In the genomic region with DNA sequence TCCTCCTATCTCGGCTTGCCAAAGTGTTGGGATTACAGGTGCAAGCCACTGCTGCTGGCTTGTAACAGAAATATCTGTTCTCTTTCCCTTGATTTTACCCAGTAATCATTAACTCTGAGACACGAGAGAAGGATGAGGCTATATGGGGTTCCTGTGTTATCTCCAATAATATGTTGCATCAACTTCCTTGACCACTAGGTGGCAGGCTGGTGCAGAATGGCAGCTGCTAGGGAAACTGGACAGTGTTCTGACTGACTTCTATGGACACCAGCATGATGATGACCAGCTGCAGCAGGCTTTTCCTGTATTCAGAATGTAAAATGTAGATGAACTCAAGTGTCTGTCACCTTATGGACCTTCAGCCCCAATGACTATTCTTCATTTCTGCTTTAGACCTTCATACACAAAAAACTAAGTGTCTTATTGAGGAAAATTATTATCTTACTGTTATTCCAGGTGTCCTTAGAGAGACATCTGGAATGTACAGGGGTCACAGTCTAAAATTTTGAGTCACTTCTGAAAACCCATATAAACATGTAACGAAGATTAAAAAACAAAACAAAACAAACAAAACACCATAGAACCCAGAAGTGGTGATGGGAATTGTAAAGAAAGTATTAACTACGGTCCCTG, we compare ENCODE assay signal across 8 cellular contexts. TPM values are rescaled to one million over a fixed set of nuclear protein-coding genes. Genes with fewer than 3 reads are reported as not detected.
A peak's percentile ranks its signal among the peaks of the same experiment; 100 is the strongest.
DNase-seq lines count a peak whose midpoint lies in the region; ATAC-seq and TF ChIP-seq lines count a peak whose summit lies in the region.

No MANE protein-coding gene starts in this region.

- no peaks in the 10 kb centered on the region for H3K36me3 ChIP-seq in mesenchymal stem cell (ENCODE audit: control insufficient read depth in 1 of 2, insufficient read depth in 2 of 2, low read depth in 1 of 2, low read length in 2 of 2)

- no peak overlapping the region for H3K4me2 ChIP-seq in mesenchymal stem cell (ENCODE audit: low read length, poor library complexity, severe bottlenecking)

- no peaks in the 10 kb centered on the region for H3K4me1 ChIP-seq in mesenchymal stem cell (ENCODE audit: control insufficient read depth, insufficient read depth, low read depth, low read length)

- H3K9me3 ChIP-seq in mesenchymal stem cell (ENCODE audit: control insufficient read depth, low read length) = no peaks in the 10 kb centered on the region

- H2AK5ac ChIP-seq in mesenchymal stem cell (ENCODE audit: low read length, severe bottlenecking) = no peak overlapping the region

- no peak overlapping the region for H2BK5ac ChIP-seq in mesenchymal stem cell (ENCODE audit: low read depth, low read length, poor library complexity, severe bottlenecking)

- H3K4me3 ChIP-seq in mesenchymal stem cell (ENCODE audit: insufficient read depth in 1 of 2, low read depth in 1 of 2, low read length in 2 of 2) = no peak overlapping the region

- H3K79me1 ChIP-seq in mesenchymal stem cell (replicated peaks; ENCODE audit: low read length, poor library complexity, severe bottlenecking) = no peaks in the 10 kb centered on the region

- no peak overlapping the region for H2BK120ac ChIP-seq in mesenchymal stem cell (ENCODE audit: low read depth, low read length)

- no peak overlapping the region for H2BK12ac ChIP-seq in mesenchymal stem cell (ENCODE audit: low read length in 2 of 2)

- H3K4ac ChIP-seq in mesenchymal stem cell (ENCODE audit: low read depth in 1 of 2, low read length in 2 of 2) = no peak overlapping the region

- DNase-seq in NCI-H526 treated with DMSO at 0.1 percent for 48 hours (lab: John Stamatoyannopoulos, UW) (peak; percentile 11), ecto neural progenitor cell (ENCODE audit: low spot score) (peak; percentile 80), mesenchymal stem cell (peak; percentile 83)
- peak; percentile 50 to 75 for DNase-seq in activated CD4-positive, alpha-beta T cell treated with anti-CD3 and anti-CD28 coated beads, Interleukin-2, amount 50 U/mL, for 24 hours (ENCODE audit: low read depth in 1 of 2, low spot score in 1 of 2)
- peak; percentile 32 to 58 for DNase-seq in stimulated activated CD8-positive, alpha-beta memory T cell treated with anti-CD3 and anti-CD28 coated beads, Interleukin-4, amount 100 ng/mL, for 4 hours (ENCODE audit: low read depth in 2 of 2, low spot score in 1 of 2)

- peak overlapping the region; percentile 8 for H3K9ac ChIP-seq in mesenchymal stem cell (ENCODE audit: low read length)

- ATAC-seq in GM18870 (IDR thresholded peaks at IDR 0.05; ENCODE audit: unreplicated experiment) (peak; percentile 93), HG03066 (IDR thresholded peaks at IDR 0.05; ENCODE audit: low read depth, unreplicated experiment) (peak; percentile 90)

- WGBS in mesenchymal stem cell = 0% methylated on average over 1 of the region's 4 CpGs

- H2AFZ ChIP-seq in mesenchymal stem cell (ENCODE audit: low read depth, low read length) = no peak overlapping the region

- no peak overlapping the region for H4K91ac ChIP-seq in mesenchymal stem cell (ENCODE audit: low read length)

- no peak overlapping the region for H4K8ac ChIP-seq in mesenchymal stem cell (ENCODE audit: low read length)

- TF ChIP-seq CTCF in C4-2B (conservative IDR thresholded peaks at IDR 0.05) = peak; percentile 88

- no peak overlapping the region for H2BK15ac ChIP-seq in mesenchymal stem cell (ENCODE audit: low read depth, poor library complexity, severe bottlenecking)

- no peak overlapping the region for H3K23ac ChIP-seq in mesenchymal stem cell (ENCODE audit: low read length in 2 of 2)

- H3K18ac ChIP-seq in mesenchymal stem cell (ENCODE audit: low read depth in 1 of 2, low read length in 2 of 2) = no peak overlapping the region

- no peaks in the 10 kb centered on the region for H3K27me3 ChIP-seq in mesenchymal stem cell (ENCODE audit: control insufficient read depth in 1 of 2, insufficient read depth in 1 of 2, low read length in 2 of 2)

- no peak overlapping the region for H3K14ac ChIP-seq in mesenchymal stem cell (ENCODE audit: low read length in 2 of 2)

- H3K27ac ChIP-seq in C4-2B (no peak overlapping the region), mesenchymal stem cell (ENCODE audit: low read length, poor library complexity, severe bottlenecking) (no peak overlapping the region)

RNA-seq across cellular contexts. Expression of a gene that starts 20.4 kb away (rescaled TPM):
- 33.3 TPM for polyA plus RNA-seq in mesenchymal stem cell (2013, experiment 1 of 2)
- 33.8 TPM for polyA plus RNA-seq in mesenchymal stem cell (2013, experiment 2 of 2)

RNA-seq across cellular contexts. Expression of a gene that starts 21.8 kb away (rescaled TPM):
- polyA plus RNA-seq in mesenchymal stem cell (2013, experiment 1 of 2) = 66.7 TPM
- 69.0 TPM for polyA plus RNA-seq in mesenchymal stem cell (2013, experiment 2 of 2)

Comparison
In these comparisons a context has a peak if more than half of its experiments do, and no peak if none do; other contexts are left out.
1. DNase-seq: peak in every context shown above with its lines; median percentile 83 in mesenchymal stem cell; 80 in ecto neural progenitor cell; 62 in activated CD4-positive, alpha-beta T cell treated with anti-CD3 and anti-CD28 coated beads, Interleukin-2, amount 50 U/mL, for 24 hours; 45 in stimulated activated CD8-positive, alpha-beta memory T cell treated with anti-CD3 and anti-CD28 coated beads, Interleukin-4, amount 100 ng/mL, for 4 hours; 11 in NCI-H526 treated with DMSO at 0.1 percent for 48 hours.